ENCODE assay signal across 8 cellular contexts in the genomic region with DNA sequence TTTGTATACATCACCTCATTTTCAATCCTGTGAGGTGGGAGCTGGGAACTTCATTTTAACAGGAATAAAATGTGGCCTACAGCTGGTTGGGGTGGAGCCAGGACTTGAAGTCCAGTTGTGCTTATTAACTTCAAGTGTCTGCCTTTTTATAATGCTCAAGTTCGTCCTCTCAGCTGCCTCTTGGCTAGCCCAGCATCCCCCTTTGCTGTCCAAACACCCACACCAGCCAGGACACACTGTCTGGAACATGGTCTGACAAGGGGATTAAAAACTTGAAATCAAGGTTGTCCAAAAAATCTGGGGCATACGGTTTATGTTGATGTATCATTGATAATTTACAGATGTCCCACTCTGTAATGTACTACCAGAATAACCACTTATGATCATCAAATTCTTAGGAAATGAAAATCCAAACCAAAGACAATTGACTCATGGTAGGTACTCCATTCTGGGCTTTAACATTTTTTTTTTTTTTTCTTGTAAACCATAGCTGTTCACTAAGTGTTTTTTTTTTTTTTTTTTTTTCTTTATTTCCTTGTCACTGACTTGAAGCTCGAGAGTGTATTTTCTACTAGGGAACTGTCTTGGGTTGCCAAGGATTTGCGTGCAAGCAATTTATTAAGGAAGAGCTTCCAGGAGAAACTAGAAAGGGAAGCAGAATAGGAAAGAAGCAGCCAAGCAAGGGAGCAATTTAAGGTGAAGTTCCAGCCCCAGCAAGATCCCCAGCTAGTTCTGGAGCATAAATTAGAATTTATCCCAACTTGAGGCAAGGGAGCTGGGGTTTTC.
DNase-seq lines count a peak whose midpoint lies in the region; ATAC-seq, FAIRE-seq and TF ChIP-seq lines count a peak whose summit lies in the region.

No MANE protein-coding gene starts in this region.

- TF ChIP-seq CTCF in DOHH2 (IDR thresholded peaks at IDR 0.05; ENCODE audit: low read depth, low read length, poor library complexity, severe bottlenecking) (no peak), colonic mucosa (IDR thresholded peaks at IDR 0.05) (no peak), mucosa of descending colon (IDR thresholded peaks at IDR 0.05) (no peak)

- no peaks in the 10 kb centered on the region for H3K9me2 ChIP-seq in DOHH2 (replicated peaks; ENCODE audit: control insufficient read depth, low read length)

- peak; percentile 68 for DNase-seq in NCI-H748 (lab: John Stamatoyannopoulos, UW; ENCODE audit: unreplicated experiment)
- peak; percentile 43 for DNase-seq in colonic mucosa
- peak in 2 of 3 donors; percentile 39 to 40 for DNase-seq in mucosa of descending colon
- no peak for DNase-seq in NCI-H446 treated with DMSO at 0.1 percent for 48 hours (lab: John Stamatoyannopoulos, UW)
- DNase-seq in HTR-8/SVneo (ENCODE audit: insufficient read length, low spot score): no peak
- DNase-seq in HuH-7 (ENCODE audit: low spot score): no peak

- H3K27ac ChIP-seq in DOHH2 (ENCODE audit: low read depth, low read length) (no peak overlapping the region), colonic mucosa (peak overlapping the region; percentile 62)

- H3K4me3 ChIP-seq in DOHH2 (ENCODE audit: low read length) (peak overlapping the region; percentile 70), colonic mucosa (peak overlapping the region; percentile 64), mucosa of descending colon (no peak overlapping the region)

- peak overlapping the region; percentile 81 for H3K4me2 ChIP-seq in DOHH2 (ENCODE audit: low read length)

- H3K27me3 ChIP-seq in DOHH2 (ENCODE audit: control insufficient read depth, low read length): no peaks in the 10 kb centered on the region
- H3K27me3 ChIP-seq in colonic mucosa: no peaks in the 10 kb centered on the region

- H3K9ac ChIP-seq in colonic mucosa (ENCODE audit: low read depth in 2 of 2, low read length in 2 of 2): peak overlapping the region; percentile 56 to 73

- H3K79me2 ChIP-seq in DOHH2 (ENCODE audit: control insufficient read depth, low read length): no peaks in the 10 kb centered on the region

- ATAC-seq in mucosa of descending colon (peak; percentile 30), GM21723 (IDR thresholded peaks at IDR 0.05; ENCODE audit: unreplicated experiment) (no peak)

- intact Hi-C loops in colonic mucosa (cut with DNase I): no loop called here
- intact Hi-C loops in mucosa of descending colon (cut with DNase I, micrococcal nuclease): no loop called here

- H3F3A ChIP-seq in DOHH2 (ENCODE audit: control insufficient read depth, insufficient read depth): peaks cover 6% of the 10 kb centered on the region; the same call in 1 of the 2 replicates

- no peaks in the 10 kb centered on the region for H3K36me3 ChIP-seq in DOHH2 (ENCODE audit: control insufficient read depth, low read length)
- no peaks in the 10 kb centered on the region for H3K36me3 ChIP-seq in colonic mucosa
- H3K36me3 ChIP-seq in mucosa of descending colon (ENCODE audit: low read depth): no peaks in the 10 kb centered on the region

- no peaks in the 10 kb centered on the region for H4K20me1 ChIP-seq in DOHH2 (ENCODE audit: control insufficient read depth, insufficient read depth, low read depth, low read length)

- H3K4me1 ChIP-seq in DOHH2 (ENCODE audit: control insufficient read depth, low read length) (peaks cover 21% of the 10 kb centered on the region), colonic mucosa (peaks cover 8% of the 10 kb centered on the region), mucosa of descending colon (ENCODE audit: low read depth) (no peaks in the 10 kb centered on the region)

- H3K9me3 ChIP-seq in DOHH2 (ENCODE audit: control insufficient read depth, insufficient read depth, low read length) (peaks cover 7% of the 10 kb centered on the region; the same call in 1 of the 2 replicates), colonic mucosa (no peaks in the 10 kb centered on the region), mucosa of descending colon (no peaks in the 10 kb centered on the region)

- FAIRE-seq in HTR-8/SVneo (lab: Jason Lieb, UNC): no peak

Comparison
In these comparisons a context has a peak if more than half of its experiments do, and no peak if none do; other contexts are left out.
1. DNase-seq: peak in NCI-H748 (single experiment), colonic mucosa (single experiment) and mucosa of descending colon (2 of 3); none in NCI-H446 treated with DMSO at 0.1 percent for 48 hours (single experiment), HTR-8/SVneo (single experiment) and HuH-7 (single experiment).